Comparison of ENCODE assay signal across 8 cellular contexts in genomic region chr5:150485770-150486401, GRCh38.
A peak's percentile ranks its signal among the peaks of the same experiment; 100 is the strongest.
DNase-seq lines count a peak whose midpoint lies in the region; ATAC-seq and TF ChIP-seq lines count a peak whose summit lies in the region.

No MANE protein-coding gene starts in this region.

- DNase-seq in activated effector memory CD4-positive, alpha-beta T cell treated with anti-CD3 and anti-CD28 coated beads, Interleukin-2, amount 50 U/mL, for 16 hours, result peak; percentile 68
- no peak for DNase-seq in activated effector memory CD4-positive, alpha-beta T cell treated with Interleukin-2 at 50 U/mL for 16 hours
- DNase-seq in amygdala (lab: John Stamatoyannopoulos, UW) (peak in 30 of 56 donors; percentile 37 to 75 (median 58)), hepatic stellate cell (ENCODE audit: low spot score) (peak; percentile 79), retinal pigment epithelial cell (ENCODE audit: low read depth) (no peak), NCI-H524 (lab: John Stamatoyannopoulos, UW) (no peak)

- peak overlapping the region; percentile 45; the same call in 1 of the 2 replicates for H3K27ac ChIP-seq in OCI-LY3 (ENCODE audit: low read length)

- H3K4me3 ChIP-seq in OCI-LY3 (ENCODE audit: low read length) (peak overlapping the region; percentile 99), retinal pigment epithelial cell (ENCODE audit: low read length) (peak overlapping the region; percentile 80)

- TF ChIP-seq CTCF in OCI-LY3 (IDR thresholded peaks at IDR 0.05; ENCODE audit: low read depth, low read length) (no peak), retinal pigment epithelial cell (conservative IDR thresholded peaks at IDR 0.05; ENCODE audit: low read depth, low read length) (no peak)

- ATAC-seq in GM18858 (IDR thresholded peaks at IDR 0.05; ENCODE audit: unreplicated experiment), result no peak

- no peaks in the 10 kb centered on the region for H3K9me3 ChIP-seq in OCI-LY3 (ENCODE audit: insufficient read depth, low read length)

- no peaks in the 10 kb centered on the region for H3K27me3 ChIP-seq in OCI-LY3 (ENCODE audit: low read depth, low read length)

- no peaks in the 10 kb centered on the region for H3K36me3 ChIP-seq in OCI-LY3 (replicated peaks; ENCODE audit: low read depth, low read length)

- H3K4me1 ChIP-seq in OCI-LY3 (ENCODE audit: low read length), result peaks cover 43% of the 10 kb centered on the region

- peak overlapping the region; percentile 83 for H3K4me2 ChIP-seq in OCI-LY3 (ENCODE audit: low read length)

- peak overlapping the region; percentile 99 for H3K9ac ChIP-seq in OCI-LY3 (ENCODE audit: low read length)

- H4K20me1 ChIP-seq in OCI-LY3 (ENCODE audit: insufficient read depth, low read length), result peaks cover 5% of the 10 kb centered on the region

- peak overlapping the region; percentile 77; the same call in 1 of the 2 replicates for H2AFZ ChIP-seq in OCI-LY3 (ENCODE audit: low read depth, low read length)

- peaks cover 44% of the 10 kb centered on the region for H3K79me2 ChIP-seq in OCI-LY3 (ENCODE audit: low read length)

Comparison
In these comparisons a context has a peak if more than half of its experiments do, and no peak if none do; other contexts are left out.
1. DNase-seq: peak in activated effector memory CD4-positive, alpha-beta T cell treated with anti-CD3 and anti-CD28 coated beads, Interleukin-2, amount 50 U/mL, for 16 hours (single experiment), amygdala (30 of 56) and hepatic stellate cell (single experiment); none in activated effector memory CD4-positive, alpha-beta T cell treated with Interleukin-2 at 50 U/mL for 16 hours (single experiment), retinal pigment epithelial cell (single experiment) and NCI-H524 (0 of 2).